Comparison of ENCODE assay signal across 2 cellular contexts in genomic region chr5:95930141-95930540, GRCh38.
TF ChIP-seq lines count a peak whose summit lies in the region.

No MANE protein-coding gene starts in this region.

TF ChIP-seq in IMR-90, 13 proteins besides CTCF, POLR2A, EP300 and RAD21:
- TF ChIP-seq RFX5 (IDR thresholded peaks at IDR 0.05; ENCODE audit: low read depth, low read length) (no peak), MAFK (IDR thresholded peaks at IDR 0.05; ENCODE audit: low read depth, low read length) (no peak), ELK1 (IDR thresholded peaks at IDR 0.05; ENCODE audit: borderline replicate concordance, low read depth, low read length) (no peak), NFE2L2 (IDR thresholded peaks at IDR 0.05; ENCODE audit: low read depth, low read length) (no peak), MAZ (IDR thresholded peaks at IDR 0.05; ENCODE audit: borderline replicate concordance, low read depth, low read length) (no peak), RCOR1 (IDR thresholded peaks at IDR 0.05; ENCODE audit: insufficient replicate concordance, low read length) (no peak), CEBPB (IDR thresholded peaks at IDR 0.05; ENCODE audit: low read depth, low read length) (no peak), MXI1 (IDR thresholded peaks at IDR 0.05; ENCODE audit: borderline replicate concordance, low read depth, low read length) (no peak), CHD1 (IDR thresholded peaks at IDR 0.05; ENCODE audit: low read depth, low read length) (no peak), FOS (IDR thresholded peaks at IDR 0.05; ENCODE audit: low read depth, low read length) (no peak), USF2 (IDR thresholded peaks at IDR 0.05; ENCODE audit: low read depth, low read length) (no peak), SMC3 (IDR thresholded peaks at IDR 0.05; ENCODE audit: low read depth, low read length) (no peak), BHLHE40 (IDR thresholded peaks at IDR 0.05; ENCODE audit: low read depth, low read length) (no peak)

TF ChIP-seq in GM12878, 131 proteins besides CTCF, POLR2A, EP300 and RAD21:
- TF ChIP-seq IRF3 (IDR thresholded peaks at IDR 0.05) (no peak), CBFB (IDR thresholded peaks at IDR 0.05; ENCODE audit: low read depth) (no peak), BRCA1 (IDR thresholded peaks at IDR 0.05; ENCODE audit: low read depth, low read length) (no peak), MYC (IDR thresholded peaks at IDR 0.05; ENCODE audit: insufficient read depth, insufficient read length, insufficient replicate concordance, low read length, severe bottlenecking) (no peak), IKZF1 (conservative IDR thresholded peaks at IDR 0.05) (no peak), MLLT1 (IDR thresholded peaks at IDR 0.05) (no peak), PKNOX1 (IDR thresholded peaks at IDR 0.05) (no peak), FOS (IDR thresholded peaks at IDR 0.05; ENCODE audit: borderline replicate concordance, extremely low read depth, insufficient read length) (no peak), ATF3 (IDR thresholded peaks at IDR 0.05; ENCODE audit: borderline replicate concordance, extremely low read depth, low read depth, low read length) (no peak), IRF5 (IDR thresholded peaks at IDR 0.05; ENCODE audit: borderline replicate concordance) (no peak), NFIC (IDR thresholded peaks at IDR 0.05; ENCODE audit: low read depth, low read length) (no peak), DPF2 (IDR thresholded peaks at IDR 0.05) (no peak), MTA3 (IDR thresholded peaks at IDR 0.05; ENCODE audit: borderline replicate concordance, low read length) (no peak)
TF ChIP-seq in GM12878: peak in this region for 0.
